9 cellular contexts compared by ENCODE assay signal in the genomic region with DNA sequence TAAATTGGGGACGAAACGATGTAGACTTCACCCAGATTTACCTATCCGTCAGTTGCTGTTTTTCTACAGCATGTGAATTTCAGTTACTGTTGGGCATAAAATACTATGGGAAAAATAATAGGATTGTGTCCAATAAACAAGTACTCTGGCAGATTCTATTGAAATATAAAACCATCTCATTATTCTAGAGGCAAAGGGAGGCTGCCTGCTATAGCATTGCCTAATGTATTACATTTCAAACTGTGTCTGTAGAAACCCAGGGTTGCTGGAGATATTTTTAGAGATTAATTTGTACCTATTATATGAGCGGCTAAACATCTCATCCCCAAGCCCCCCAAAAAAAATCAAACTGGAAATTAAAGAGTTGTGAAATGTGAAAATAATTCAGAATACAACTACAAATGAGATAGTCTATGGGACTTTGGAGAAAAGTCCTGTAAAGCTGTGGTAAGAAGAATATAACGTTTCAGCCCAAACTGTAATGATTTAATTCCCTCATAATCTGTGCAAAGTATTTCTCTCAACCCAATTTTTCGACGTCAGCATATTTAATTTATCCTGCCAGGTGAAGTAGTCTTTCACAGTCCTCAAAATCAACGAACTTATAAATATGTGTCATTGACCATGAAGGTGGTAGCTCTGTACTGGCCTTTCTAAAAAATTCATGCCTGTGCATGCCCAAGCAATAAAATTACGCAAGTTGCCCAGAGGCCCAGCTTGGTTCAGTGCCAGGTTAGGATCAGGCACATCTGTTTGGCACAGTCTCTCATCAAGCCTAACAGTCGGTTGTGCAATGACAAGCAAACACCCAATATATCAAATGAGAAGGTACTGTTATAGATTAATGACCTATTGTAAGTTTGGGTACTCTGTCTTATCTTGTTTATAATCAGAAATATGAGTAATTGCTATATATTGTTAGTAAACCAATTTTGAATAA. TPM values are rescaled to one million over a fixed set of nuclear protein-coding genes. Genes with fewer than 3 reads are reported as not detected.
DNase-seq lines count a peak whose midpoint lies in the region; ATAC-seq and TF ChIP-seq lines count a peak whose summit lies in the region.
"Had no signal": no experiment of that assay in that cellular context is flagged by ENCODE, and none has a peak within 500 bp of the region (broad histone marks: within the 10 kb centered on the region; RNA-seq: fewer than 3 reads in every experiment).

No MANE protein-coding gene starts in this region.

- no peaks in the 10 kb centered on the region for H3K36me3 ChIP-seq in lung (ENCODE audit: control insufficient read depth in 2 of 2, insufficient read depth in 2 of 2, low read length in 2 of 2)

- no peaks in the 10 kb centered on the region for H3K9me3 Mint-ChIP-seq in Calu3 (ENCODE audit: low read depth, unreplicated experiment)

- TF ChIP-seq CTCF in Calu3 (IDR thresholded peaks at IDR 0.05; ENCODE audit: unreplicated experiment) (no peak), lung (IDR thresholded peaks at IDR 0.05; ENCODE audit: control extremely low read depth, extremely low read depth) (no peak)

- H3K36me3 Mint-ChIP-seq in Calu3 (ENCODE audit: insufficient read depth, unreplicated experiment) = no peaks in the 10 kb centered on the region

- 45 to 52% methylated on average over 10 of the region's 10 CpGs for WGBS in lung, 2 donors

- no TSS peak for BruUV-seq in Calu3 (replicated peaks; lab: Mats Ljungman, UMichigan)

- DNase-seq in Calu3 (peak; percentile 46), NCI-H2081 (lab: John Stamatoyannopoulos, UW) (peak; percentile 86 to 94), astrocyte of the hippocampus (ENCODE audit: low read depth, low spot score) (peak; percentile 23), lung (ENCODE audit: low spot score) (peak; percentile 69)
- no peak for DNase-seq in activated T-cell treated with anti-CD3 and anti-CD28 coated beads, Interleukin-2, amount 50 U/mL, for 48 hours
- no peak for DNase-seq in activated effector memory CD4-positive, alpha-beta T cell treated with Interleukin-2 at 50 U/mL for 16 hours
- no peak for DNase-seq in activated naive CD4-positive, alpha-beta T cell (lab: John Stamatoyannopoulos, UW)

- H3K4me1 Mint-ChIP-seq in Calu3 (ENCODE audit: low read depth, unreplicated experiment) = peaks cover 18% of the 10 kb centered on the region

- intact Hi-C loops in Calu3 (cut with micrococcal nuclease; ENCODE audit: unreplicated experiment) = loop anchor here (1.0 to 5.0 kb wide), 2 partner anchors 43 to 177 kb away; no protein-coding TSS in a partner anchor

- no peaks in the 10 kb centered on the region for H3K27me3 ChIP-seq in lung (ENCODE audit: control insufficient read depth, insufficient read depth)

- no peak overlapping the region for H3K4me3 ChIP-seq in lung

- no peaks in the 10 kb centered on the region for H3K9me3 ChIP-seq in lung (ENCODE audit: control insufficient read depth in 2 of 2, insufficient read depth in 1 of 2, low read length in 1 of 2)

- no peak overlapping the region for H3K27ac Mint-ChIP-seq in Calu3 (ENCODE audit: unreplicated experiment)

- CTCF ChIA-PET in Calu3 (lab: Charles Lee) = interaction anchor here (0.8 to 1.7 kb wide), 6 partner anchors 15 to 177 kb away, joined by 3 to 7 read pairs (median 4); a partner anchor contains a TSS

- peaks cover 7 to 20% of the 10 kb centered on the region in 2 donors for H3K4me1 ChIP-seq in lung (ENCODE audit: control insufficient read depth in 2 of 2, insufficient read depth in 2 of 2, low read length in 2 of 2)

- no peak overlapping the region for H3K4me3 Mint-ChIP-seq in Calu3 (ENCODE audit: low read depth, unreplicated experiment)

- H3K27ac ChIP-seq in lung (ENCODE audit: low read depth in 1 of 2, low read length in 1 of 2) = peak overlapping the region in 1 of 2 donors; percentile 45
- H3K27ac ChIP-seq: parathyroid adenoma had no signal

- no peaks in the 10 kb centered on the region for H3K27me3 Mint-ChIP-seq in Calu3 (ENCODE audit: unreplicated experiment)

- ATAC-seq in lung (ENCODE audit: insufficient read depth, low FRiP score) = peak; percentile 31
- ATAC-seq in GM21576 (IDR thresholded peaks at IDR 0.05; ENCODE audit: unreplicated experiment) = no peak

RNA-seq across cellular contexts. Expression of a gene that starts 10.3 kb away (rescaled TPM):
- total RNA-seq in Calu3 (2022) (1.2 and 2.6 TPM in 2 replicates), lung (10 to 100 TPM; 12.4 to 19.6 TPM)
- 10 to 100 TPM in 1 of 2 donors, 1 to 10 TPM in 1; 6.9 to 15.2 TPM for polyA plus RNA-seq in lung

Comparison
In these comparisons a context has a peak if more than half of its experiments do, and no peak if none do; other contexts are left out.
1. DNase-seq: peak in Calu3 (single experiment), NCI-H2081 (2 of 2), astrocyte of the hippocampus (single experiment) and lung (single experiment); none in activated T-cell treated with anti-CD3 and anti-CD28 coated beads, Interleukin-2, amount 50 U/mL, for 48 hours (0 of 2), activated effector memory CD4-positive, alpha-beta T cell treated with Interleukin-2 at 50 U/mL for 16 hours (single experiment) and activated naive CD4-positive, alpha-beta T cell (0 of 4).